In the genomic region with DNA sequence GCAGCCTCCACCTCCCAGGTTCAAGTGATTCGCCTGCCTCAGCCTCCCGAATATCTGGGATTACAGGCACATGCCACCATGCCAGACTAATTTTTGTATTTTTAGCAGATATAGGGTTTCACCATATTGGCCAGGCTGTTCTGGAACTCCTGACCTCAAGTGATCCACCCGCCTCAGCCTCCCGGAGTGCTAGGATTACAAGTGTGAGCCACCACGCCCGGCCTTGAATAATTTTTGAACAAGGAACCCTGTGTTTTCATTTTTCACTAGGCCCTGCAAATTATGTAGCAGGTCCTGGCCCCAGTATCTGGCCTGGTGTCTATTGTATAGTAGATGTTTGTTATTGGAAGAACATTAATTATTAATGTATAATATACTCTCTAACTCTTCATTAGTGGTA, we compare ENCODE assay signal across 35 cellular contexts.
A peak's percentile ranks its signal among the peaks of the same experiment; 100 is the strongest.
DNase-seq lines count a peak whose midpoint lies in the region; ATAC-seq and TF ChIP-seq lines count a peak whose summit lies in the region.
"Had no signal": no experiment of that assay in that cellular context is flagged by ENCODE, and none has a peak within 500 bp of the region (broad histone marks: within the 10 kb centered on the region; RNA-seq: fewer than 3 reads in every experiment).

No MANE protein-coding gene starts in this region.

- no peaks in the 10 kb centered on the region for H3K27me3 ChIP-seq in SJCRH30
- H3K27me3 ChIP-seq in esophagus muscularis mucosa: no peaks in the 10 kb centered on the region
- no peaks in the 10 kb centered on the region for H3K27me3 ChIP-seq in neural cell (ENCODE audit: insufficient read depth, low read depth, low read length)
- H3K27me3 ChIP-seq in A673 (replicated peaks; ENCODE audit: insufficient read depth, low read depth, low read length, poor library complexity): no peaks in the 10 kb centered on the region
- H3K27me3 ChIP-seq in GM23338 (ENCODE audit: insufficient read depth): no peaks in the 10 kb centered on the region
- H3K27me3 ChIP-seq: BE2C; BLaER1; BLaER1 treated with 17β-estradiol and CSF1 and Interleukin-3, amounts not matched to agents 10 nM and 100 nM had no signal

- H3K27ac Mint-ChIP-seq in glutamatergic neuron (ENCODE audit: unreplicated experiment) (peak overlapping the region; percentile 30), type B pancreatic cell (no peak overlapping the region), GM23338 (no peak overlapping the region)
- H3K27ac Mint-ChIP-seq: B cell; CD14-positive monocyte; CD4-positive, alpha-beta memory T cell; CD4-positive, alpha-beta T cell; CD4-positive, CD25-positive, alpha-beta regulatory T cell; CD8-positive, alpha-beta memory T cell; CD8-positive, alpha-beta T cell had no signal

- TF ChIP-seq CTCF in esophagus muscularis mucosa (IDR thresholded peaks at IDR 0.05) (no peak), glutamatergic neuron (IDR thresholded peaks at IDR 0.05; ENCODE audit: partially characterized antibody, unreplicated experiment) (no peak), neural cell (IDR thresholded peaks at IDR 0.05; ENCODE audit: poor library complexity, severe bottlenecking) (no peak), type B pancreatic cell (conservative IDR thresholded peaks at IDR 0.05) (no peak), A673 (conservative IDR thresholded peaks at IDR 0.05; ENCODE audit: low read depth, low read length) (no peak), GM23338 (conservative IDR thresholded peaks at IDR 0.05; ENCODE audit: low read depth in 2 of 2) (no peak)

- no TSS peak for BruUV-seq in A673 (replicated peaks; lab: Mats Ljungman, UMichigan)

- no peak for ATAC-seq in GM23338
- no peak for ATAC-seq in GM21825 (IDR thresholded peaks at IDR 0.05; ENCODE audit: unreplicated experiment)
- ATAC-seq: A549; CD8-positive, alpha-beta T cell had no signal

- TF ChIP-seq EP300 in esophagus muscularis mucosa (IDR thresholded peaks at IDR 0.05): no peak
- TF ChIP-seq EP300 in neural cell (conservative IDR thresholded peaks at IDR 0.05; ENCODE audit: poor library complexity, severe bottlenecking): no peak

- CTCF ChIA-PET in A673 (lab: Charles Lee): no interaction called here

- intact Hi-C loops in esophagus muscularis mucosa (cut with DNase I) (no loop called here), A673 (cut with micrococcal nuclease; ENCODE audit: unreplicated experiment) (no loop called here)

- no peaks in the 10 kb centered on the region for H3F3A ChIP-seq in neural cell (ENCODE audit: insufficient read depth, low read length, poor library complexity, severe bottlenecking)
- H3F3A ChIP-seq in GM23338 (replicated peaks; ENCODE audit: low read depth): no peaks in the 10 kb centered on the region

- H3K36me3 Mint-ChIP-seq in glutamatergic neuron (ENCODE audit: unreplicated experiment) (peaks cover 6% of the 10 kb centered on the region), type B pancreatic cell (no peaks in the 10 kb centered on the region), GM23338 (ENCODE audit: low read depth) (no peaks in the 10 kb centered on the region)
- H3K36me3 Mint-ChIP-seq: CD14-positive monocyte; CD4-positive, alpha-beta memory T cell; CD4-positive, CD25-positive, alpha-beta regulatory T cell; CD8-positive, alpha-beta memory T cell; CD8-positive, alpha-beta T cell had no signal

- no peak for TF ChIP-seq RAD21 in neural cell (conservative IDR thresholded peaks at IDR 0.05)

- 95% methylated on average over 6 of the region's 6 CpGs for WGBS in esophagus muscularis mucosa

- H3K4me1 Mint-ChIP-seq in glutamatergic neuron (ENCODE audit: low read depth, unreplicated experiment): peaks cover 32% of the 10 kb centered on the region
- peaks cover 27% of the 10 kb centered on the region for H3K4me1 Mint-ChIP-seq in type B pancreatic cell (ENCODE audit: unreplicated experiment)
- peaks cover 30% of the 10 kb centered on the region for H3K4me1 Mint-ChIP-seq in GM23338
- H3K4me1 Mint-ChIP-seq: B cell; CD4-positive, CD25-positive, alpha-beta regulatory T cell; CD8-positive, alpha-beta memory T cell had no signal

- H3K79me2 ChIP-seq in neural cell (replicated peaks; ENCODE audit: insufficient read depth, low read length): no peaks in the 10 kb centered on the region
- no peaks in the 10 kb centered on the region for H3K79me2 ChIP-seq in GM23338 (replicated peaks; ENCODE audit: insufficient read depth)

- DNase-seq in SJCRH30 (peak; percentile 49 to 65), esophagus muscularis mucosa (ENCODE audit: extremely low spot score) (peak; percentile 87), glutamatergic neuron (no peak), type B pancreatic cell (ENCODE audit: extremely low spot score, unreplicated experiment) (no peak), A673 (ENCODE audit: low spot score) (no peak), GM23338 (ENCODE audit: low spot score) (no peak)
- DNase-seq: 8988T; ACHN; AML-193; BE2C; C1 segment of cervical spinal cord; Caco-2; Calu3; CD4-positive, alpha-beta memory T cell; CD4-positive, alpha-beta T cell; CD4-positive, CD25-positive, alpha-beta regulatory T cell; CD8-positive, alpha-beta memory T cell; CD8-positive, alpha-beta T cell; COR-L47; DMS 273 treated with DMSO at 0.1 percent for 48 hours; DMS153; DMS53; DMS79; DMS79 treated with DMSO at 0.1 percent for 48 hours; DND-41; EL had no signal

- H4K20me1 ChIP-seq in neural cell (ENCODE audit: insufficient read depth) (no peaks in the 10 kb centered on the region), GM23338 (replicated peaks; ENCODE audit: insufficient read depth) (no peaks in the 10 kb centered on the region)
- H4K20me1 ChIP-seq: BLaER1; BLaER1 treated with 17β-estradiol and CSF1 and Interleukin-3, amounts not matched to agents 10 nM and 100 nM had no signal

- H3K36me3 ChIP-seq in SJCRH30 (no peaks in the 10 kb centered on the region), esophagus muscularis mucosa (no peaks in the 10 kb centered on the region), neural cell (ENCODE audit: insufficient read depth, low read length) (no peaks in the 10 kb centered on the region), A673 (ENCODE audit: insufficient read depth, low read length, poor library complexity, severe bottlenecking) (no peaks in the 10 kb centered on the region), GM23338 (ENCODE audit: insufficient read depth) (no peaks in the 10 kb centered on the region)
- H3K36me3 ChIP-seq: BE2C; BLaER1; BLaER1 treated with 17β-estradiol and CSF1 and Interleukin-3, amounts not matched to agents 10 nM and 100 nM had no signal

- H3K9me2 ChIP-seq in neural cell (ENCODE audit: insufficient read depth, low read length) (no peaks in the 10 kb centered on the region), GM23338 (ENCODE audit: insufficient read depth) (no peaks in the 10 kb centered on the region)

- H3K9me3 Mint-ChIP-seq in glutamatergic neuron (ENCODE audit: unreplicated experiment): no peaks in the 10 kb centered on the region
- no peaks in the 10 kb centered on the region for H3K9me3 Mint-ChIP-seq in type B pancreatic cell
- H3K9me3 Mint-ChIP-seq in GM23338: no peaks in the 10 kb centered on the region
- H3K9me3 Mint-ChIP-seq: CD14-positive monocyte; CD4-positive, alpha-beta memory T cell; CD4-positive, alpha-beta T cell; CD8-positive, alpha-beta memory T cell; CD8-positive, alpha-beta T cell had no signal

- H3K4me2 ChIP-seq in neural cell (ENCODE audit: low read length): peak overlapping the region; percentile 29
- H3K4me2 ChIP-seq in GM23338: no peak overlapping the region
- H3K4me2 ChIP-seq: A549; BLaER1; BLaER1 treated with 17β-estradiol and CSF1 and Interleukin-3, amounts not matched to agents 10 nM and 100 nM had no signal

- POLR2A ChIA-PET in A673 (lab: Charles Lee; ENCODE audit: low non-redundant PET): no interaction called here

- 0 out of 2 replicates have a peak overlapping the region, but pooled peaks have one; percentile 38 for H3K27ac ChIP-seq in SJCRH30
- H3K27ac ChIP-seq in esophagus muscularis mucosa (replicated peaks in 1 of 4): no peak overlapping the region
- peak overlapping the region; percentile 84 for H3K27ac ChIP-seq in neural cell (ENCODE audit: low read length)
- no peak overlapping the region for H3K27ac ChIP-seq in A673 (ENCODE audit: low read depth, low read length, poor library complexity, severe bottlenecking)
- H3K27ac ChIP-seq in GM23338 (ENCODE audit: low read depth): no peak overlapping the region
- H3K27ac ChIP-seq: 22Rv1; A549; BLaER1; BLaER1 treated with 17β-estradiol and CSF1 and Interleukin-3, amounts not matched to agents 10 nM and 100 nM; C4-2B had no signal

- H2AFZ ChIP-seq in neural cell (ENCODE audit: low read depth, low read length) (no peak overlapping the region), GM23338 (no peak overlapping the region)

- H3K9me3 ChIP-seq in SJCRH30 (replicated peaks) (no peaks in the 10 kb centered on the region), esophagus muscularis mucosa (no peaks in the 10 kb centered on the region), neural cell (ENCODE audit: low read length) (no peaks in the 10 kb centered on the region), A673 (ENCODE audit: low read depth, low read length, poor library complexity, severe bottlenecking) (no peaks in the 10 kb centered on the region)
- H3K9me3 ChIP-seq: A549; BE2C; BLaER1; BLaER1 treated with 17β-estradiol and CSF1 and Interleukin-3, amounts not matched to agents 10 nM and 100 nM; Caco-2 had no signal

- TF ChIP-seq POLR2A in esophagus muscularis mucosa (IDR thresholded peaks at IDR 0.05; ENCODE audit: low read depth): no peak

- no peak overlapping the region for H3K9ac ChIP-seq in neural cell (ENCODE audit: low read length)
- H3K9ac ChIP-seq: BLaER1; BLaER1 treated with 17β-estradiol and CSF1 and Interleukin-3, amounts not matched to agents 10 nM and 100 nM had no signal

- H3K27me3 Mint-ChIP-seq in glutamatergic neuron (ENCODE audit: unreplicated experiment) (peaks cover 2% of the 10 kb centered on the region), type B pancreatic cell (no peaks in the 10 kb centered on the region), GM23338 (ENCODE audit: insufficient read depth, low read depth, poor library complexity) (peaks cover 13% of the 10 kb centered on the region)
- H3K27me3 Mint-ChIP-seq: CD4-positive, alpha-beta memory T cell; CD4-positive, alpha-beta T cell had no signal

- no peaks in the 10 kb centered on the region; the same call in 1 of the 2 replicates for H3K4me1 ChIP-seq in SJCRH30
- no peaks in the 10 kb centered on the region for H3K4me1 ChIP-seq in esophagus muscularis mucosa
- peaks cover 22% of the 10 kb centered on the region for H3K4me1 ChIP-seq in A673 (ENCODE audit: insufficient read depth, low read length, poor library complexity, severe bottlenecking)
- peaks cover 5% of the 10 kb centered on the region; the same call in 1 of the 2 replicates for H3K4me1 ChIP-seq in GM23338 (ENCODE audit: insufficient read depth)
- H3K4me1 ChIP-seq: A549, Caco-2 had no signal

- H3K4me3 ChIP-seq in SJCRH30: no peak overlapping the region
- no peak overlapping the region for H3K4me3 ChIP-seq in esophagus muscularis mucosa
- peak overlapping the region; percentile 31 for H3K4me3 ChIP-seq in neural cell (ENCODE audit: low read length)
- H3K4me3 ChIP-seq in A673 (ENCODE audit: low read depth, low read length, poor library complexity, severe bottlenecking): no peak overlapping the region
- no peak overlapping the region for H3K4me3 ChIP-seq in GM23338
- H3K4me3 ChIP-seq: A549; BLaER1; BLaER1 treated with 17β-estradiol and CSF1 and Interleukin-3, amounts not matched to agents 10 nM and 100 nM had no signal

- H3K4me3 Mint-ChIP-seq in glutamatergic neuron (ENCODE audit: unreplicated experiment) (no peak overlapping the region), type B pancreatic cell (no peak overlapping the region), GM23338 (no peak overlapping the region)
- H3K4me3 Mint-ChIP-seq: B cell; CD14-positive monocyte; CD4-positive, alpha-beta memory T cell; CD4-positive, alpha-beta T cell; CD4-positive, CD25-positive, alpha-beta regulatory T cell; CD8-positive, alpha-beta memory T cell; CD8-positive, alpha-beta T cell had no signal

Comparison
In these comparisons a context has a peak if more than half of its experiments do, and no peak if none do; other contexts are left out.
1. DNase-seq: peak in SJCRH30 (2 of 2) and esophagus muscularis mucosa (single experiment); none in glutamatergic neuron (single experiment), type B pancreatic cell (single experiment), A673 (single experiment) and GM23338 (single experiment).
2. H3K27ac ChIP-seq: peak in SJCRH30 (single experiment) and neural cell (single experiment); none in esophagus muscularis mucosa (0 of 4), A673 (single experiment) and GM23338 (single experiment).